Comparison of ENCODE assay signal across 33 cellular contexts in genomic region chr7:97697396-97697795, GRCh38. TPM values are rescaled to one million over a fixed set of nuclear protein-coding genes. Genes with fewer than 3 reads are reported as not detected.
"Had no signal": no experiment of that assay in that cellular context is flagged by ENCODE, and none has a peak within 500 bp of the region (broad histone marks: within the 10 kb centered on the region; RNA-seq: fewer than 3 reads in every experiment).

No MANE protein-coding gene starts in this region.

- H3K27ac Mint-ChIP-seq: activated CD4-positive, alpha-beta T cell treated with anti-CD3 and anti-CD28 coated beads for 36 hours; activated CD4-positive, alpha-beta T cell treated with anti-CD3 and anti-CD28 coated beads, Interleukin-2, amount 10 ng/mL, durations not matched to agents 7 days and 5 days; activated CD8-positive, alpha-beta T cell treated with anti-CD3 and anti-CD28 coated beads, Interleukin-2, amount 10 ng/mL, durations not matched to agents 7 days and 5 days; activated naive CD4-positive, alpha-beta T cell treated with anti-CD3 and anti-CD28 coated beads, Interleukin-2, amount 50 U/mL, for 24 hours; activated naive CD8-positive, alpha-beta T cell treated with anti-CD3 and anti-CD28 coated beads, Interleukin-2, amount 10 ng/mL, durations not matched to agents 7 days and 5 days; activated T-cell treated with anti-CD3 and anti-CD28 coated beads, Interleukin-2, amount 50 U/mL, for 24 hours; activated T-helper 2 cell treated with anti-CD3 and anti-CD28 coated beads, Interferon-gamma antibody, Interleukin-2, Interleukin-4, amounts not matched to agents 10 μg/mL and 5 μg/mL and 100 μg/mL, durations not matched to agents 14 hours and 24 hours and 36 hours had no signal

- H3K27ac ChIP-seq: ascending aorta, cardiac muscle cell, Peyer's patch had no signal

- H3K27me3 Mint-ChIP-seq: activated CD4-positive, alpha-beta T cell treated with anti-CD3 and anti-CD28 coated beads, Interleukin-2, amount 10 ng/mL, durations not matched to agents 7 days and 5 days; activated naive CD8-positive, alpha-beta T cell treated with anti-CD3 and anti-CD28 coated beads, Interleukin-2, amount 10 ng/mL, durations not matched to agents 7 days and 5 days; activated T-cell treated with anti-CD3 and anti-CD28 coated beads, Interleukin-2, amount 50 U/mL, for 24 hours; central memory CD8-positive, alpha-beta T cell had no signal

- H3K27me3 ChIP-seq: ascending aorta, cardiac muscle cell, Peyer's patch had no signal

- H3K9me3 ChIP-seq: ascending aorta, Peyer's patch had no signal

- H3K4me3 ChIP-seq: ascending aorta, cardiac muscle cell, Peyer's patch had no signal

- H3K4me1 ChIP-seq: ascending aorta, Peyer's patch had no signal

- H3K9me3 Mint-ChIP-seq: activated CD4-positive, alpha-beta T cell treated with anti-CD3 and anti-CD28 coated beads, Interleukin-2, amount 10 ng/mL, durations not matched to agents 7 days and 5 days; activated naive CD8-positive, alpha-beta T cell treated with anti-CD3 and anti-CD28 coated beads, Interleukin-2, amount 10 ng/mL, durations not matched to agents 7 days and 5 days; activated T-cell treated with anti-CD3 and anti-CD28 coated beads, Interleukin-2, amount 50 U/mL, for 24 hours; activated T-helper 2 cell treated with anti-CD3 and anti-CD28 coated beads, Interferon-gamma antibody, Interleukin-2, Interleukin-4, amounts not matched to agents 10 μg/mL and 5 μg/mL and 100 μg/mL, durations not matched to agents 14 hours and 24 hours and 36 hours; central memory CD8-positive, alpha-beta T cell had no signal

- DNase-seq: activated CD4-positive, alpha-beta T cell treated with anti-CD3 and anti-CD28 coated beads for 36 hours; activated CD4-positive, alpha-beta T cell treated with anti-CD3 and anti-CD28 coated beads, Interleukin-2, amount 10 ng/mL, durations not matched to agents 7 days and 5 days; activated CD4-positive, alpha-beta T cell treated with anti-CD3 and anti-CD28 coated beads, Interleukin-2, amount 50 U/mL, for 48 hours; activated CD8-positive, alpha-beta T cell treated with anti-CD3 and anti-CD28 coated beads, Interleukin-2, amount 10 ng/mL, durations not matched to agents 7 days and 5 days; activated gamma-delta T cell; activated naive CD4-positive, alpha-beta T cell treated with Interleukin-2 at 50 U/mL for 16 hours; activated naive CD8-positive, alpha-beta T cell treated with anti-CD3 and anti-CD28 coated beads, Interleukin-2, amount 10 ng/mL, durations not matched to agents 7 days and 5 days; activated T-cell treated with anti-CD3 and anti-CD28 coated beads, Interleukin-2, amount 50 U/mL, for 24 hours; amygdala; Karpas-422; NCI-H1105; NCI-H1417 treated with DMSO at 0.1 percent for 48 hours; NCI-H187 treated with DMSO at 0.1 percent for 48 hours; NCI-H2081; NCI-H2171 treated with DMSO at 0.1 percent for 48 hours; NCI-H2227 treated with DMSO at 0.1 percent for 48 hours; NCI-H446; NCI-H510A treated with DMSO at 0.1 percent for 48 hours; NCI-H526 treated with DMSO at 0.1 percent for 48 hours; NCI-H774; PC-3; Peyer's patch; RPMI8226; SIG-M5 had no signal

- H3K4me1 Mint-ChIP-seq: activated CD4-positive, alpha-beta T cell treated with anti-CD3 and anti-CD28 coated beads for 36 hours; activated CD4-positive, alpha-beta T cell treated with anti-CD3 and anti-CD28 coated beads, Interleukin-2, amount 10 ng/mL, durations not matched to agents 7 days and 5 days; activated naive CD4-positive, alpha-beta T cell treated with anti-CD3 and anti-CD28 coated beads, Interleukin-2, amount 50 U/mL, for 24 hours; activated naive CD8-positive, alpha-beta T cell treated with anti-CD3 and anti-CD28 coated beads, Interleukin-2, amount 10 ng/mL, durations not matched to agents 7 days and 5 days; central memory CD8-positive, alpha-beta T cell had no signal

- ATAC-seq: activated CD4-positive, alpha-beta T cell treated with anti-CD3 and anti-CD28 coated beads for 36 hours; activated CD4-positive, CD25-positive, alpha-beta regulatory T cell treated with anti-CD3 and anti-CD28 coated beads, Interleukin-2, amount 50 U/mL, for 24 hours; activated CD8-positive, alpha-beta T cell treated with anti-CD3 and anti-CD28 coated beads, Interleukin-2, amount 10 ng/mL, durations not matched to agents 7 days and 5 days; PC-3 had no signal

- H3K4me3 Mint-ChIP-seq: activated CD4-positive, alpha-beta T cell treated with anti-CD3 and anti-CD28 coated beads for 36 hours; activated CD4-positive, alpha-beta T cell treated with anti-CD3 and anti-CD28 coated beads, Interleukin-2, amount 10 ng/mL, durations not matched to agents 7 days and 5 days; activated CD8-positive, alpha-beta T cell treated with anti-CD3 and anti-CD28 coated beads, Interleukin-2, amount 10 ng/mL, durations not matched to agents 7 days and 5 days; activated naive CD4-positive, alpha-beta T cell treated with anti-CD3 and anti-CD28 coated beads, Interleukin-2, amount 50 U/mL, for 24 hours; activated naive CD8-positive, alpha-beta T cell treated with anti-CD3 and anti-CD28 coated beads, Interleukin-2, amount 10 ng/mL, durations not matched to agents 7 days and 5 days; activated T-cell treated with anti-CD3 and anti-CD28 coated beads, Interleukin-2, amount 50 U/mL, for 24 hours; central memory CD8-positive, alpha-beta T cell had no signal

- H3K36me3 Mint-ChIP-seq: activated naive CD4-positive, alpha-beta T cell treated with anti-CD3 and anti-CD28 coated beads, Interleukin-2, amount 50 U/mL, for 24 hours; activated naive CD8-positive, alpha-beta T cell treated with anti-CD3 and anti-CD28 coated beads, Interleukin-2, amount 10 ng/mL, durations not matched to agents 7 days and 5 days had no signal

- H3K36me3 ChIP-seq: ascending aorta, cardiac muscle cell, Peyer's patch had no signal

RNA-seq across cellular contexts. Expression of gene TAC1, which starts 34.5 kb away (rescaled TPM):
- total RNA-seq: activated CD4-positive, alpha-beta T cell treated with anti-CD3 and anti-CD28 coated beads, Interleukin-2, amount 10 ng/mL, durations not matched to agents 7 days and 5 days; activated CD8-positive, alpha-beta T cell treated with anti-CD3 and anti-CD28 coated beads, Interleukin-2, amount 10 ng/mL, durations not matched to agents 7 days and 5 days; activated naive CD8-positive, alpha-beta T cell treated with anti-CD3 and anti-CD28 coated beads, Interleukin-2, amount 10 ng/mL, durations not matched to agents 7 days and 5 days; ascending aorta; cardiac muscle cell; MCF 10A; PC-3; T-helper 1 cell treated with Interleukin-12 subunit alpha and Interleukin-12 subunit beta and Interleukin-4 antibody, amounts not matched to agents 30 ng/mL and 1 ng/mL, for 36 hours; T-helper 2 cell treated with Interferon-gamma antibody and Interleukin-4, amounts not matched to agents 100 ng/mL and 5 ng/mL, for 36 hours had no signal
- polyA plus RNA-seq: cardiac muscle cell had no signal
